In the genomic region with DNA sequence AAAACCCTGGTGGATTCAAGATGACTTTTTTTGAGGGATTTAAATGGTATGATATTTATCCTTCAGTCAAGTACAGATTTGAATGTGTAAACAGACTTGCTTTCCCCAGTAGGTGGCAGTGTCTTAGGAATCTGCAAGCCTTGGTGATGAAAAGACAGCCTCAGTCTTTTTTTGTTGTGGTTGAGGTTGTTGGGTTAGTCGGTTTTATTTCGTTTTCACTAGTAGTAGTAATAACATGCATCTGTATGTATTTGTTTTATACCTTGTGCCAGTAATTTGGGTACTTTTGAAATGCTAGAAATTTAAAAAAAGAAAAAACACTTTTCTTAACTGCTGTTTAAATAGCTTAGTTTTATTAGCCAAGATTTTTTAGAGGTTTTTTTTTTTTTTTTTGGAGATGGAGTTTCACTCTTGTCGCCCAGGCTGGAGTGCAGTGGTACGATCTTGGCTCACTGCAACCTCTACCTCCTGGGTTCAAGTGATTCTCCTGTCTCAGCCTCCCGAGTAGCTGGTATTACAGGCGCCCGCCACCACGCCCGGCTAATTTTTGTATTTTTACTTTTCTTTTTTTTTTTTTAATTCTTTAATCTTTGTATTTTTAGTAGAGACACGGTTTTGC, we compare ENCODE assay signal across 8 cellular contexts. TPM values are rescaled to one million over a fixed set of nuclear protein-coding genes. Genes with fewer than 3 reads are reported as not detected.
A peak's percentile ranks its signal among the peaks of the same experiment; 100 is the strongest.
DNase-seq lines count a peak whose midpoint lies in the region; ATAC-seq, FAIRE-seq and TF ChIP-seq lines count a peak whose summit lies in the region.

No MANE protein-coding gene starts in this region.

- in situ Hi-C loops in HepG2 (cut with HindIII; ENCODE audit: extremely low pct_ligation_motif_present, low pct_unique_long_range_greater_than_20kb): loop anchor here (10.0 kb wide), 1 partner anchor 181 kb away; no protein-coding TSS in a partner anchor

- H3K36me3 ChIP-seq in HepG2 (replicated peaks in 1 of 2; ENCODE audit: control insufficient read depth in 1 of 2, insufficient read depth in 2 of 2, low read length in 2 of 2): peaks cover 3 to 13% of the 10 kb centered on the region in 2 experiments

- no peaks in the 10 kb centered on the region for H3K4me1 ChIP-seq in HepG2 (ENCODE audit: insufficient read depth, low read length)

- H3K27ac ChIP-seq in AG04450 (ENCODE audit: low read depth, low read length) (no peak overlapping the region), HepG2 (ENCODE audit: extremely low read length, insufficient read depth, low read length) (no peak overlapping the region)

- no peak overlapping the region for H2AFZ ChIP-seq in HepG2 (ENCODE audit: low read length)

- TF ChIP-seq EP300 in HepG2 (IDR thresholded peaks at IDR 0.05; ENCODE audit: low read depth in 2 of 2, low read length in 2 of 2) (no peak), HepG2 (CRISPR knock-in tag; IDR thresholded peaks at IDR 0.05; ENCODE audit: borderline replicate concordance) (no peak)

- peak; percentile 59; the same call in 1 of the 2 replicates for TF ChIP-seq RAD21 in HepG2 (CRISPR knock-in tag; IDR thresholded peaks at IDR 0.05)

- CTCF ChIA-PET in AG04450 (lab: Charles Lee) (interaction anchor here (0.6 to 4.1 kb wide), 39 partner anchors 12 to 533 kb away, joined by 3 to 69 read pairs (median 4); partner anchors contain the start of genes COPS4, COQ2 and PLAC8), HepG2 (lab: Yijun Ruan, JAX; ENCODE audit: low intra/inter-chr PET ratio, low total read pairs) (interaction anchor here (1.7 to 2.9 kb wide), 3 partner anchors 178 to 208 kb away, joined by 12 to 21 read pairs (median 13); no protein-coding TSS in a partner anchor)

- POLR2A ChIA-PET in AG04450 (lab: Yijun Ruan, JAX): no interaction called here
- POLR2A ChIA-PET in HepG2 (lab: Yijun Ruan, JAX): no interaction called here

- WGBS in HepG2 (ENCODE audit: low lambda C conversion rate): 77% methylated on average over 10 of the region's 10 CpGs

- DNase-seq in AG04450 (ENCODE audit: low read depth, low spot score) (peak; percentile 43), NCI-H1417 treated with DMSO at 0.1 percent for 48 hours (lab: John Stamatoyannopoulos, UW) (peak; percentile 5), HepG2 (ENCODE audit: low spot score) (peak; percentile 75)
- DNase-seq in central memory CD8-positive, alpha-beta T cell (ENCODE audit: low spot score in 2 of 2): peak in 1 of 2 donors; percentile 66
- peak; percentile 7 to 89 (median 64) for DNase-seq in stimulated activated naive CD4-positive, alpha-beta T cell (lab: John Stamatoyannopoulos, UW)

- H3K27me3 ChIP-seq in AG04450 (ENCODE audit: control insufficient read depth, insufficient read depth, low read length) (no peaks in the 10 kb centered on the region), HepG2 (ENCODE audit: control insufficient read depth in 1 of 2, insufficient read depth in 2 of 2, low read length in 2 of 2) (no peaks in the 10 kb centered on the region)

- no TSS peak for BruUV-seq in HepG2 (replicated peaks; lab: Mats Ljungman, UMichigan)

- peak; percentile 82 for FAIRE-seq in HepG2 (lab: Jason Lieb, UNC)

- ATAC-seq in HG02798 (IDR thresholded peaks at IDR 0.05; ENCODE audit: poor library complexity, unreplicated experiment): peak; percentile 92
- peak; percentile 93 for ATAC-seq in central memory CD8-positive, alpha-beta T cell (replicated peaks; ENCODE audit: extremely low read depth, poor library complexity, severe bottlenecking)
- ATAC-seq in HepG2: peak; percentile 78

- intact Hi-C loops in HepG2 (cut with micrococcal nuclease; ENCODE audit: unreplicated experiment): loop anchor here (1.0 kb wide), 3 partner anchors 178 to 208 kb away; no protein-coding TSS in a partner anchor

- no peaks in the 10 kb centered on the region for H4K20me1 ChIP-seq in HepG2 (ENCODE audit: insufficient read depth, low read length)

- H3K4me3 Mint-ChIP-seq in T-helper 1 cell treated with Interleukin-12 subunit alpha and Interleukin-12 subunit beta and Interleukin-4 antibody, amounts not matched to agents 30 μg/mL and 1 μg/mL, for 36 hours: peak overlapping the region; percentile 39
- peak overlapping the region; percentile 45 for H3K4me3 Mint-ChIP-seq in central memory CD8-positive, alpha-beta T cell

- TF ChIP-seq POLR2A in HepG2 (IDR thresholded peaks at IDR 0.05; ENCODE audit: insufficient read depth in 1 of 2, low read depth in 2 of 2, low read length in 2 of 2): no peak

- H3K79me2 ChIP-seq in HepG2 (ENCODE audit: insufficient read depth, low read length): no peaks in the 10 kb centered on the region

- H3K4me3 ChIP-seq in AG04450 (ENCODE audit: low read depth, low read length) (no peak overlapping the region), GM12875 (ENCODE audit: low read depth, low read length) (no peak overlapping the region), HepG2 (replicated peaks in 1 of 3; ENCODE audit: insufficient read depth in 1 of 3, low read depth in 2 of 3, low read length in 3 of 3) (no peak overlapping the region)

- peaks cover 23% of the 10 kb centered on the region for H3K4me1 Mint-ChIP-seq in T-helper 1 cell treated with Interleukin-12 subunit alpha and Interleukin-12 subunit beta and Interleukin-4 antibody, amounts not matched to agents 30 μg/mL and 1 μg/mL, for 36 hours (ENCODE audit: low read depth)
- H3K4me1 Mint-ChIP-seq in central memory CD8-positive, alpha-beta T cell: peaks cover 20% of the 10 kb centered on the region

- H3K9ac ChIP-seq in HepG2 (ENCODE audit: insufficient read depth, low read depth, low read length): no peak overlapping the region

- no peak overlapping the region for H3K4me2 ChIP-seq in HepG2 (ENCODE audit: low read depth, low read length)

- H3K36me3 Mint-ChIP-seq in T-helper 1 cell treated with Interleukin-12 subunit alpha and Interleukin-12 subunit beta and Interleukin-4 antibody, amounts not matched to agents 30 μg/mL and 1 μg/mL, for 36 hours (ENCODE audit: low read depth): peaks cover 48% of the 10 kb centered on the region
- peaks cover 28% of the 10 kb centered on the region for H3K36me3 Mint-ChIP-seq in central memory CD8-positive, alpha-beta T cell (ENCODE audit: insufficient read depth)

- TF ChIP-seq CTCF in AG04450 (IDR thresholded peaks at IDR 0.05; ENCODE audit: low read depth, low read length): peak; percentile 72
- TF ChIP-seq CTCF in GM12875 (IDR thresholded peaks at IDR 0.05; ENCODE audit: borderline replicate concordance, insufficient read depth, low read depth, low read length): peak; percentile 59; the same call in 1 of the 2 replicates
- peak; percentile 70 for TF ChIP-seq CTCF in HepG2 (CRISPR knock-in tag; IDR thresholded peaks at IDR 0.05)

- H3K27me3 Mint-ChIP-seq in T-helper 1 cell treated with Interleukin-12 subunit alpha and Interleukin-12 subunit beta and Interleukin-4 antibody, amounts not matched to agents 30 μg/mL and 1 μg/mL, for 36 hours (ENCODE audit: low read depth): no peaks in the 10 kb centered on the region
- H3K27me3 Mint-ChIP-seq in central memory CD8-positive, alpha-beta T cell: no peaks in the 10 kb centered on the region

- peak overlapping the region; percentile 10 for H3K27ac Mint-ChIP-seq in T-helper 1 cell treated with Interleukin-12 subunit alpha and Interleukin-12 subunit beta and Interleukin-4 antibody, amounts not matched to agents 30 μg/mL and 1 μg/mL, for 36 hours
- H3K27ac Mint-ChIP-seq in central memory CD8-positive, alpha-beta T cell (ENCODE audit: low read depth): no peak overlapping the region

- no peaks in the 10 kb centered on the region for H3K9me3 ChIP-seq in AG04450 (ENCODE audit: control insufficient read depth, insufficient read depth, low read length)
- no peaks in the 10 kb centered on the region for H3K9me3 ChIP-seq in HepG2 (ENCODE audit: low read length)

- H3K9me3 Mint-ChIP-seq in T-helper 1 cell treated with Interleukin-12 subunit alpha and Interleukin-12 subunit beta and Interleukin-4 antibody, amounts not matched to agents 30 μg/mL and 1 μg/mL, for 36 hours: no peaks in the 10 kb centered on the region
- H3K9me3 Mint-ChIP-seq in central memory CD8-positive, alpha-beta T cell: no peaks in the 10 kb centered on the region

RNA-seq across cellular contexts. Expression of gene COPS4, which starts 39.2 kb away (rescaled TPM):
- polyA plus RNA-seq in AG04450 (2011; rRNA removed) (59.0 and 78.4 TPM in 2 replicates), HepG2 (2011; rRNA removed) (22.3 and 28.8 TPM in 2 replicates)
- polyA minus RNA-seq in AG04450 (2011; rRNA and poly(A)+ RNA removed): 14.8 and 22.8 TPM in 2 replicates
- total RNA-seq in HepG2 (2016; rRNA removed; fragmentation: Illumina TruSeq; extraction: Trizol): 52.5 and 90.4 TPM in 2 replicates
- total RNA-seq in HepG2 (2016; cell fraction: cytosol; rRNA removed; fragmentation: Illumina TruSeq; extraction: Trizol; ENCODE audit: low read depth): 17.0 and 18.1 TPM in 2 replicates
- 53.2 and 103 TPM in 2 replicates for total RNA-seq in HepG2 (2016; cell fraction: insoluble cytoplasmic fraction; rRNA removed; fragmentation: Illumina TruSeq; extraction: Trizol)
- 24.5 and 29.1 TPM in 2 replicates for total RNA-seq in HepG2 (2016; cell fraction: membrane; rRNA removed; fragmentation: Illumina TruSeq; extraction: Trizol)
- 26.7 and 28.0 TPM in 2 replicates for total RNA-seq in HepG2 (2016; cell fraction: nucleus; rRNA removed; fragmentation: Illumina TruSeq; extraction: Trizol)
- 16.5 and 20.2 TPM in 2 replicates for polyA plus RNA-seq in HepG2 (2011; cell fraction: cytosol; rRNA removed)
- polyA plus RNA-seq in HepG2 (2011; cell fraction: nucleus; rRNA removed): 9.4 and 9.9 TPM in 2 replicates
- polyA plus RNA-seq in HepG2 (2012): 32.2 and 38.7 TPM in 2 replicates
- 13.9 and 15.1 TPM in 2 replicates for polyA plus RNA-seq in HepG2 (2016; cell fraction: cytosol; fragmentation: Illumina TruSeq; extraction: Trizol; ENCODE audit: low read depth)
- 67.6 and 70.2 TPM in 2 replicates for polyA plus RNA-seq in HepG2 (2016; cell fraction: insoluble cytoplasmic fraction; fragmentation: Illumina TruSeq; extraction: Trizol; ENCODE audit: low read depth)
- polyA plus RNA-seq in HepG2 (2016; cell fraction: membrane; fragmentation: Illumina TruSeq; extraction: Trizol; ENCODE audit: low read depth): 16.2 and 20.1 TPM in 2 replicates
- polyA plus RNA-seq in HepG2 (2016; cell fraction: nucleus; fragmentation: Illumina TruSeq; extraction: Trizol; ENCODE audit: insufficient read depth, low read depth): 23.3 and 23.6 TPM in 2 replicates
- 7.8 and 11.4 TPM in 2 replicates for polyA minus RNA-seq in HepG2 (2011; rRNA and poly(A)+ RNA removed; ENCODE audit: low replicate concordance)
- 12.4 and 14.8 TPM in 2 replicates for polyA minus RNA-seq in HepG2 (2011; cell fraction: cytosol; rRNA and poly(A)+ RNA removed)
- 18.3 and 19.8 TPM in 2 replicates for polyA minus RNA-seq in HepG2 (2011; cell fraction: nucleus; rRNA and poly(A)+ RNA removed)

RNA-seq across cellular contexts. Expression of gene PLAC8, which starts 40.3 kb away (rescaled TPM):
- 0.11 and 0.33 TPM in 2 replicates for polyA plus RNA-seq in AG04450 (2011; rRNA removed)
- polyA minus RNA-seq in AG04450 (2011; rRNA and poly(A)+ RNA removed): not detected in 2 replicates
- total RNA-seq in HepG2 (2016; rRNA removed; fragmentation: Illumina TruSeq; extraction: Trizol): 3.0 and 4.1 TPM in 2 replicates
- total RNA-seq in HepG2 (2016; cell fraction: cytosol; rRNA removed; fragmentation: Illumina TruSeq; extraction: Trizol; ENCODE audit: low read depth): 0.26 TPM in 1 of 2 replicates, not detected in the other
- total RNA-seq in HepG2 (2016; cell fraction: insoluble cytoplasmic fraction; rRNA removed; fragmentation: Illumina TruSeq; extraction: Trizol): 4.4 and 5.4 TPM in 2 replicates
- 0.41 and 1.4 TPM in 2 replicates for total RNA-seq in HepG2 (2016; cell fraction: membrane; rRNA removed; fragmentation: Illumina TruSeq; extraction: Trizol)
- 0.62 and 2.0 TPM in 2 replicates for total RNA-seq in HepG2 (2016; cell fraction: nucleus; rRNA removed; fragmentation: Illumina TruSeq; extraction: Trizol)
- polyA plus RNA-seq in HepG2 (2011; rRNA removed): 114 and 174 TPM in 2 replicates
- 89.3 and 91.5 TPM in 2 replicates for polyA plus RNA-seq in HepG2 (2011; cell fraction: cytosol; rRNA removed)
- 32.8 and 35.4 TPM in 2 replicates for polyA plus RNA-seq in HepG2 (2011; cell fraction: nucleus; rRNA removed)
- 48.6 and 109 TPM in 2 replicates for polyA plus RNA-seq in HepG2 (2012)
- polyA plus RNA-seq in HepG2 (2016; cell fraction: cytosol; fragmentation: Illumina TruSeq; extraction: Trizol; ENCODE audit: low read depth): 0.60 and 0.87 TPM in 2 replicates
- polyA plus RNA-seq in HepG2 (2016; cell fraction: insoluble cytoplasmic fraction; fragmentation: Illumina TruSeq; extraction: Trizol; ENCODE audit: low read depth): 2.7 and 7.6 TPM in 2 replicates
- polyA plus RNA-seq in HepG2 (2016; cell fraction: membrane; fragmentation: Illumina TruSeq; extraction: Trizol; ENCODE audit: low read depth): 1.3 and 1.9 TPM in 2 replicates
- 2.5 and 2.6 TPM in 2 replicates for polyA plus RNA-seq in HepG2 (2016; cell fraction: nucleus; fragmentation: Illumina TruSeq; extraction: Trizol; ENCODE audit: insufficient read depth, low read depth)
- polyA minus RNA-seq in HepG2 (2011; rRNA and poly(A)+ RNA removed; ENCODE audit: low replicate concordance): 14.2 and 63.9 TPM in 2 replicates
- polyA minus RNA-seq in HepG2 (2011; cell fraction: cytosol; rRNA and poly(A)+ RNA removed): 51.4 and 53.3 TPM in 2 replicates
- 30.3 and 46.6 TPM in 2 replicates for polyA minus RNA-seq in HepG2 (2011; cell fraction: nucleus; rRNA and poly(A)+ RNA removed)
